ENCODE assay signal across 9 cellular contexts in the genomic region with DNA sequence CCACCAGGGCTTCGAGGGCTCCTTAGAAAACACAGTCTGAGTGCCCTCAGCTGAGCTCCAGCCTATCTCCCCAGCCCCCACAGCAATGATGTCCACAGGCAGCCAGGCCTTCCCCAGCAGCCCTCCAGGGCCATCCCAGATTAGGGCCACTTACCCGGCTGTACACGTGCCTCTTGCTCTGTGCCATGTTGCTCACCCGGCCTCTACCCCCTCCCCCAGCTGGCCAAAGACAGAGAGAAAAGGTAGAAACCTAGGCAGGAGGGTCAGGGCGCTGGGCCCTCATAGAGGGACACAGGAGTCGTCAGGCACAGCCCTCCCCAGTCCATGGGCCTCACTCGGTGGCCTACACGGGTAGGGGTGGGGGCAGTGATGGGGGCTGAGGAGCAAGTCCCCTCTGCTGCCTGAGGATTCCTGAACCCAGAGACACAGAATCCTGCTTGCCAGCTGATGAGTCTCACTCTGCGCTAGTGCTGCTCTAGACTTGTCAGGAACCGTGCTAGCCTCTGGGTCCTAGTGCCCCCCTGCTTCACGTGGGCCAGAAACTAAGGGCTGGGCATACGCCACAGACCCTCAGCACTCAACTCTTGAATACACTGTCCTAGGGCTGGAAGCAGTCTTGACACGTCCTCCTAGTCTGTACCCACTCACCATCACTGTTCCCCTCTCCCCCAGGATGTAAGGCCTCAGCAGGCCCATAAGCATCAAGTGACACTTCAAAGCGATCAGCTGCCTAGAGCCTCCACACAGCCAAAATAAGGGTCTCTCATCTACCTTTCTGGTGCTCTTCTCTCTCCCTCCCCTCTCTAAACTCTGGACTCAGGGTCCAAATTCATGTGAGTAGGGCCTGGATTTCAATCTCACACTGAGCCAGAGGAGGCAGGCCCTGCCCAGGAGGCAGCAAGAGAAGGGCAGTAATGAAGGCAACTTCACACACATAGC. TPM values are rescaled to one million over a fixed set of nuclear protein-coding genes. Genes with fewer than 3 reads are reported as not detected.
DNase-seq lines count a peak whose midpoint lies in the region; ATAC-seq, FAIRE-seq and TF ChIP-seq lines count a peak whose summit lies in the region.
"Had no signal": no experiment of that assay in that cellular context is flagged by ENCODE, and none has a peak within 500 bp of the region (broad histone marks: within the 10 kb centered on the region; RNA-seq: fewer than 3 reads in every experiment).

A gene (minus strand): TSS at position 461 of the 939 bp plus-strand sequence. CDS start 274 bp downstream, at position 187.

- intact Hi-C loops in Caco-2 (cut with micrococcal nuclease; ENCODE audit: unreplicated experiment) (no loop called here), endothelial cell of umbilical vein (cut with micrococcal nuclease) (no loop called here), stomach (cut with DNase I; ENCODE audit: low total_unique reads) (no loop called here)

- H3K27me3 Mint-ChIP-seq in Caco-2 (ENCODE audit: insufficient read depth, unreplicated experiment): no peaks in the 10 kb centered on the region
- H3K27me3 Mint-ChIP-seq in HFFc6 (ENCODE audit: insufficient read depth): peaks cover 4% of the 10 kb centered on the region

- H3K4me3 ChIP-seq in Caco-2 (ENCODE audit: low read depth, low read length) (no peak within 1 kb of the TSS), endothelial cell of umbilical vein (replicated peaks in 1 of 3; ENCODE audit: insufficient read depth in 1 of 3, low read depth in 1 of 3, low read length in 3 of 3) (no peak within 1 kb of the TSS), stomach (peak within 1 kb of the TSS; percentile 36 to 47 (median 38))
- H3K4me3 ChIP-seq: SK-N-MC had no signal

- H3K27me3 ChIP-seq in Caco-2 (replicated peaks; ENCODE audit: control insufficient read depth, insufficient read depth, low read length) (no peaks in the 10 kb centered on the region), endothelial cell of umbilical vein (ENCODE audit: control insufficient read depth in 2 of 2, insufficient read depth in 2 of 2, low read length in 2 of 2) (no peaks in the 10 kb centered on the region), stomach (no peaks in the 10 kb centered on the region)

- dilution Hi-C loops in endothelial cell of umbilical vein (cut with MboI; ENCODE audit: extremely low pct_ligation_motif_present, low sequenced_read_pairs): no loop called here

- H3K27ac ChIP-seq in endothelial cell of umbilical vein (ENCODE audit: insufficient read depth, low read depth, low read length) (no peak within 1 kb of the TSS), stomach (peak within 1 kb of the TSS in 1 of 5 donors; percentile 63)
- H3K27ac ChIP-seq: SK-N-MC had no signal

- H3K4me1 Mint-ChIP-seq in Caco-2 (ENCODE audit: low read depth, unreplicated experiment) (no peaks in the 10 kb centered on the region), HFFc6 (ENCODE audit: low read depth) (peaks cover 44% of the 10 kb centered on the region)

- H4K20me1 ChIP-seq in endothelial cell of umbilical vein (replicated peaks; ENCODE audit: control insufficient read depth, extremely low read depth, insufficient read depth, low read length): no peaks in the 10 kb centered on the region

- H3K9me3 Mint-ChIP-seq in Caco-2 (ENCODE audit: unreplicated experiment): no peaks in the 10 kb centered on the region
- no peaks in the 10 kb centered on the region for H3K9me3 Mint-ChIP-seq in HFFc6

- TF ChIP-seq CTCF in Caco-2 (IDR thresholded peaks at IDR 0.05; ENCODE audit: insufficient read depth in 1 of 2, low read depth in 1 of 2, low read length in 1 of 2, severe bottlenecking in 1 of 2, unreplicated experiment in 1 of 2) (no peak), HFFc6 (IDR thresholded peaks at IDR 0.05) (no peak), endothelial cell of umbilical vein (IDR thresholded peaks at IDR 0.05; ENCODE audit: extremely low read depth in 1 of 2, insufficient read depth in 1 of 2, low read depth in 1 of 2, low read length in 2 of 2) (no peak), stomach (IDR thresholded peaks at IDR 0.05) (no peak)

- H3K4me1 ChIP-seq in Caco-2 (peaks cover 4% of the 10 kb centered on the region; the same call in 1 of the 2 replicates), endothelial cell of umbilical vein (ENCODE audit: control insufficient read depth, extremely low read depth, insufficient read depth, low read length) (peaks cover 5% of the 10 kb centered on the region), stomach (peaks cover 36 to 75% (median 57%) of the 10 kb centered on the region in 4 donors)

- ATAC-seq in HG03342 (IDR thresholded peaks at IDR 0.05; ENCODE audit: unreplicated experiment) (no peak), HG03159 (IDR thresholded peaks at IDR 0.05; ENCODE audit: unreplicated experiment) (no peak)

- BruUV-seq in Caco-2 (replicated peaks; lab: Mats Ljungman, UMichigan) (no TSS peak), endothelial cell of umbilical vein (replicated peaks; lab: Mats Ljungman, UMichigan) (no TSS peak)

- no peak within 1 kb of the TSS for H2AFZ ChIP-seq in endothelial cell of umbilical vein (ENCODE audit: low read depth, low read length)

- no peaks in the 10 kb centered on the region for H3K9me3 ChIP-seq in Caco-2
- H3K9me3 ChIP-seq in endothelial cell of umbilical vein (replicated peaks; ENCODE audit: control insufficient read depth, insufficient read depth, low read length): no peaks in the 10 kb centered on the region
- no peaks in the 10 kb centered on the region for H3K9me3 ChIP-seq in stomach

- CTCF ChIA-PET in Caco-2 (lab: Charles Lee) (interaction anchor here (1.3 kb wide), 1 partner anchor 12 kb away, joined by 4 read pairs; no protein-coding TSS in a partner anchor), endothelial cell of umbilical vein (lab: Charles Lee) (interaction anchor here (1.7 to 2.2 kb wide), 2 partner anchors 11 to 45 kb away, joined by 4 to 15 read pairs; no protein-coding TSS in a partner anchor)

- POLR2A ChIA-PET in Caco-2 (lab: Charles Lee) (no interaction called here), endothelial cell of umbilical vein (lab: Charles Lee) (interaction anchor here (0.8 kb wide), 1 partner anchor 12 kb away, joined by 6 read pairs; no protein-coding TSS in a partner anchor)

- H3K4me2 ChIP-seq in endothelial cell of umbilical vein (ENCODE audit: insufficient read depth, low read length): no peak within 1 kb of the TSS

- TF ChIP-seq POLR2A in endothelial cell of umbilical vein (IDR thresholded peaks at IDR 0.05; ENCODE audit: low read depth, low read length): no peak
- TF ChIP-seq POLR2A in stomach (IDR thresholded peaks at IDR 0.05): no peak

- 19 to 32% (median 28%) methylated on average over 12 to 14 of the region's 14 CpGs for whole genome bisulfite sequencing in stomach, 5 donors

- peaks cover 26% of the 10 kb centered on the region for H3K36me3 Mint-ChIP-seq in Caco-2 (ENCODE audit: insufficient read depth, unreplicated experiment)
- H3K36me3 Mint-ChIP-seq in HFFc6 (ENCODE audit: low read depth): peaks cover 17% of the 10 kb centered on the region

- H3K79me2 ChIP-seq in endothelial cell of umbilical vein (ENCODE audit: control insufficient read depth, insufficient read depth, low read length): peaks cover 38% of the 10 kb centered on the region

- H3K27ac Mint-ChIP-seq in Caco-2 (ENCODE audit: unreplicated experiment) (no peak within 1 kb of the TSS), HFFc6 (peak within 1 kb of the TSS; percentile 87)

- DNase-seq in Caco-2 (no peak), HFFc6 (peak; percentile 65), endothelial cell of umbilical vein (ENCODE audit: low read depth, low spot score) (peak; percentile 30), medulla oblongata (ENCODE audit: extremely low spot score) (peak; percentile 86), stomach (peak; percentile 37)
- peak; percentile 7 to 19 for DNase-seq in activated CD4-positive, alpha-beta T cell treated with anti-CD3 and anti-CD28 coated beads, Interleukin-2, amount 50 U/mL, for 48 hours

- no peaks in the 10 kb centered on the region for H3K9me1 ChIP-seq in endothelial cell of umbilical vein (replicated peaks; ENCODE audit: control insufficient read depth, extremely low read depth, insufficient read depth, low read length)

- FAIRE-seq in endothelial cell of umbilical vein (lab: Jason Lieb, UNC): peak; percentile 91

- no peak within 1 kb of the TSS for H3K4me3 Mint-ChIP-seq in Caco-2 (ENCODE audit: unreplicated experiment)
- peak within 1 kb of the TSS; percentile 91 for H3K4me3 Mint-ChIP-seq in HFFc6

- TF ChIP-seq EP300 in stomach (IDR thresholded peaks at IDR 0.05): no peak

- no peak within 1 kb of the TSS for H3K9ac ChIP-seq in endothelial cell of umbilical vein (replicated peaks; ENCODE audit: extremely low read depth, insufficient read depth, low read length)

- H3K36me3 ChIP-seq in Caco-2 (ENCODE audit: control insufficient read depth, insufficient read depth, low read length): peaks cover 2% of the 10 kb centered on the region
- peaks cover 0 to 14% of the 10 kb centered on the region in 2 experiments for H3K36me3 ChIP-seq in endothelial cell of umbilical vein (ENCODE audit: control insufficient read depth in 2 of 2, extremely low read depth in 1 of 2, insufficient read depth in 2 of 2, low read length in 2 of 2)
- peaks cover 23 to 33% (median 28%) of the 10 kb centered on the region in 4 donors for H3K36me3 ChIP-seq in stomach

TF ChIP-seq in endothelial cell of umbilical vein, 7 proteins besides CTCF, POLR2A, EP300 and RAD21 (continues in another document):
- no peak for TF ChIP-seq EZH2 (IDR thresholded peaks at IDR 0.05; ENCODE audit: borderline replicate concordance, low read depth, low read length, severe bottlenecking)
- no peak for TF ChIP-seq GATA2 (IDR thresholded peaks at IDR 0.05; ENCODE audit: insufficient read depth, insufficient read length, low read depth, low read length)
- TF ChIP-seq POLR2AphosphoS5 (IDR thresholded peaks at IDR 0.05; ENCODE audit: insufficient read depth, low read depth, low read length): no peak
- no peak for TF ChIP-seq MYC (IDR thresholded peaks at IDR 0.05; ENCODE audit: low read depth, low read length)
- no peak for TF ChIP-seq FOS (IDR thresholded peaks at IDR 0.05; ENCODE audit: borderline replicate concordance, insufficient read depth, low read length)

RNA-seq across cellular contexts. Expression of the gene that starts here (rescaled TPM):
- total RNA-seq in Caco-2 (2022) (132 and 139 TPM in 2 replicates), endothelial cell of umbilical vein (165 and 170 TPM in 2 replicates), stomach (100 to 1,000 TPM in 3 of 5 donors, 10 to 100 TPM in 2; 71.2 to 181 (median 122) TPM)
- total RNA-seq in HFFc6 (2021; fragmentation: NEBNext Ultra II Directional; extraction: Animal tissue kit (Norgen Biotek cat#: 25700)): 100 to 1,000 TPM; 222 to 286 (median 236) TPM
- polyA plus RNA-seq in endothelial cell of umbilical vein (120 and 130 TPM in 2 replicates), stomach (10 to 100 TPM; 65.8 to 92.6 (median 83.5) TPM)
- 110 and 121 TPM in 2 replicates for polyA plus RNA-seq in endothelial cell of umbilical vein (2011; cell fraction: cytosol; rRNA removed)
- polyA plus RNA-seq in endothelial cell of umbilical vein (2011; cell fraction: nucleus; rRNA removed): 166 and 178 TPM in 2 replicates
- polyA plus RNA-seq in endothelial cell of umbilical vein (2012): 149 and 151 TPM in 2 replicates
- 220 and 227 TPM in 2 replicates for polyA minus RNA-seq in endothelial cell of umbilical vein
- polyA minus RNA-seq in endothelial cell of umbilical vein (2011; cell fraction: cytosol; rRNA and poly(A)+ RNA removed): 83.8 TPM
- 58.7 and 74.9 TPM in 2 replicates for polyA minus RNA-seq in endothelial cell of umbilical vein (2011; cell fraction: nucleus; rRNA and poly(A)+ RNA removed)

Comparison
In these comparisons a context has a peak if more than half of its experiments do, and no peak if none do; other contexts are left out.
1. DNase-seq: peak in HFFc6 (single experiment), activated CD4-positive, alpha-beta T cell treated with anti-CD3 and anti-CD28 coated beads, Interleukin-2, amount 50 U/mL, for 48 hours (2 of 2), endothelial cell of umbilical vein (single experiment), medulla oblongata (single experiment) and stomach (single experiment); none in Caco-2 (0 of 2).
2. H3K4me3 ChIP-seq: peak in stomach (4 of 4); none in Caco-2 (single experiment) and endothelial cell of umbilical vein (0 of 3).